Comparison of ENCODE assay signal across 8 cellular contexts in the genomic region with DNA sequence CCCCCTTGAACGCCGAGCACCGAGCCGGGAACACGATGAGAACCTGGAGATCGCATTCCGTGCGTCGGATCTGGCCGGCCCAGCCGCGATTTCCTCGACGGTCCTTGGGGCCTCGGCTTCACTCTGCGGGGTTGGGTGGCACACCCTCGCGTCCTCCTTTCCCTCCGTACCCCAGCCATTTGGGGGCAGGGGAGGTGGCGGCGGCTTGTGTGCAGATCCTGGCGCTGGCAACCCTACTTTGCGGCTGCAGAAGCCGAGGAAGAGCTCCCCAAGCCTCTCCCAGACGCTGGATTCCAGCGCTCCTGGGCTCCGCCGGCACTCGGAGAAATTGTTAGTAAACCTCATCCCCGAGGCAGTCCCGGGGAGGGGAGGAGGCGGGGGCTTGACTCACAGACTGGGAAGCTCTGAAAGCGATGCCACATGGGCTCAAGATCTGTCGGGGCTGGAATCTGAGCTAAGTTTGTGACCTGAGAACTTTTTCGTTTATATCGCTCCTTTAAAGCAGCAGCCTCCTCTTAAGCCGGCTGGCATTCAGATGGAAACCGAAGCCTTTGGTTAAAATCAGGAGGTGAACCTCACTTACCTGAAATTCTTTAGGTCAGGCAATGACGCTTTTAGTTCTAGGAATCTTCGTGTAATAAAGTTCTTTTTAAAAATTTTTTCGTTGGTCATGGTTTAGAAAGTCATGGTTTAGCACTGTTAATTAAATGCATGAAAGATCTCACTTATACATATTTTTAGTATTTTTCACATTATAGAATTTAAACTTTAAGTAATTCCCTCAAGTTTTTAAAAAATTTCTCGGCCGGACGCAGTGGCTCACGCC. TPM values are rescaled to one million over a fixed set of nuclear protein-coding genes. Genes with fewer than 3 reads are reported as not detected.
A peak's percentile ranks its signal among the peaks of the same experiment; 100 is the strongest.
DNase-seq lines count a peak whose midpoint lies in the region; ATAC-seq, FAIRE-seq and TF ChIP-seq lines count a peak whose summit lies in the region.

No MANE protein-coding gene starts in this region.

- peak overlapping the region; percentile 61 for H3K4me3 ChIP-seq in CD8-positive, alpha-beta memory T cell (ENCODE audit: low read length)
- H3K4me3 ChIP-seq in keratinocyte (ENCODE audit: control insufficient read depth in 2 of 3, extremely low read depth in 1 of 3, insufficient read depth in 2 of 3, low read depth in 1 of 3, low read length in 3 of 3), result peak overlapping the region; percentile 87 to 94 (median 90)
- H3K4me3 ChIP-seq in smooth muscle cell, result peak overlapping the region; percentile 82

- dilution Hi-C loops in keratinocyte (cut with MboI; ENCODE audit: extremely low pct_ligation_motif_present, low sequenced_read_pairs), result no loop called here

- H3K27me3 ChIP-seq in CD8-positive, alpha-beta memory T cell (ENCODE audit: insufficient read depth, low read length, poor library complexity, severe bottlenecking), result peaks cover 10% of the 10 kb centered on the region
- no peaks in the 10 kb centered on the region for H3K27me3 ChIP-seq in keratinocyte (ENCODE audit: control insufficient read depth, extremely low read depth, insufficient read depth, low read length)
- H3K27me3 ChIP-seq in smooth muscle cell (ENCODE audit: low read depth), result no peaks in the 10 kb centered on the region

- H2AFZ ChIP-seq in keratinocyte (ENCODE audit: control insufficient read depth, low read length) (no peak overlapping the region), smooth muscle cell (ENCODE audit: low read depth) (peak overlapping the region; percentile 82)

- H3K36me3 Mint-ChIP-seq in CD8-positive, alpha-beta memory T cell, result peaks cover 0 to 2% (median 1%) of the 10 kb centered on the region in 3 donors

- H4K20me1 ChIP-seq in keratinocyte (ENCODE audit: control insufficient read depth, extremely low read depth, insufficient read depth, low read length) (no peaks in the 10 kb centered on the region), smooth muscle cell (ENCODE audit: low read depth) (peaks cover 44% of the 10 kb centered on the region)

- peak overlapping the region in 5 of 8 donors; percentile 42 to 92 (median 76) for H3K27ac Mint-ChIP-seq in CD8-positive, alpha-beta memory T cell

- H3K4me2 ChIP-seq in keratinocyte (ENCODE audit: control insufficient read depth, extremely low read depth, insufficient read depth, low read depth, low read length), result peak overlapping the region; percentile 94
- H3K4me2 ChIP-seq in smooth muscle cell, result peak overlapping the region; percentile 96

- peaks cover 12 to 26% (median 25%) of the 10 kb centered on the region in 3 donors for H3K4me1 Mint-ChIP-seq in CD8-positive, alpha-beta memory T cell

- peaks cover 18% of the 10 kb centered on the region for H3K4me1 ChIP-seq in CD8-positive, alpha-beta memory T cell (ENCODE audit: insufficient read depth, low read length)
- peaks cover 68% of the 10 kb centered on the region for H3K4me1 ChIP-seq in keratinocyte (ENCODE audit: control insufficient read depth, extremely low read depth, insufficient read depth, low read length)
- H3K4me1 ChIP-seq in smooth muscle cell (ENCODE audit: low read depth), result peaks cover 20% of the 10 kb centered on the region

- H3K36me3 ChIP-seq in CD8-positive, alpha-beta memory T cell (ENCODE audit: insufficient read depth, low read length), result no peaks in the 10 kb centered on the region
- H3K36me3 ChIP-seq in keratinocyte (ENCODE audit: control insufficient read depth in 2 of 2, extremely low read depth in 1 of 2, insufficient read depth in 2 of 2, low read length in 2 of 2), result peaks cover 0 to 6% of the 10 kb centered on the region in 2 experiments
- no peaks in the 10 kb centered on the region for H3K36me3 ChIP-seq in smooth muscle cell (ENCODE audit: low read depth)

- peak overlapping the region; percentile 83 to 95 (median 89) for H3K4me3 Mint-ChIP-seq in CD8-positive, alpha-beta memory T cell

- peaks cover 8% of the 10 kb centered on the region in 2 donors for H3K27me3 Mint-ChIP-seq in CD8-positive, alpha-beta memory T cell

- CTCF ChIA-PET in CD8-positive, alpha-beta memory T cell (lab: Charles Lee), result interaction anchor here (0.9 to 1.6 kb wide), 3 partner anchors 14 to 103 kb away, joined by 3 to 4 read pairs (median 3); no protein-coding TSS in a partner anchor

- H3K9me1 ChIP-seq in keratinocyte (ENCODE audit: control insufficient read depth, extremely low read depth, insufficient read depth, low read length), result no peaks in the 10 kb centered on the region

- TF ChIP-seq CTCF in keratinocyte (optimal IDR thresholded peaks at IDR 0.05 in 1 of 3, IDR thresholded peaks at IDR 0.05 in 1 of 3, conservative IDR thresholded peaks at IDR 0.05 in 1 of 3; ENCODE audit: extremely low read depth in 1 of 3, insufficient read depth in 2 of 3, low read length in 3 of 3), result no peak
- TF ChIP-seq CTCF in smooth muscle cell (IDR thresholded peaks at IDR 0.05; ENCODE audit: borderline replicate concordance, insufficient read depth, poor library complexity, severe bottlenecking), result no peak

- POLR2A ChIA-PET in CD8-positive, alpha-beta memory T cell (lab: Charles Lee), result interaction anchor here (0.8 kb wide), 1 partner anchor 154 kb away, joined by 3 read pairs; no protein-coding TSS in a partner anchor

- WGBS in smooth muscle cell (ENCODE audit: low lambda C conversion rate), result 9% methylated on average over 44 of the region's 45 CpGs

- no peaks in the 10 kb centered on the region for H3K9me3 ChIP-seq in CD8-positive, alpha-beta memory T cell (ENCODE audit: low read length)
- no peaks in the 10 kb centered on the region for H3K9me3 ChIP-seq in keratinocyte (ENCODE audit: control insufficient read depth, low read depth, low read length)
- H3K9me3 ChIP-seq in smooth muscle cell (replicated peaks; ENCODE audit: low read depth), result no peaks in the 10 kb centered on the region

- FAIRE-seq in keratinocyte (lab: Jason Lieb, UNC), result peak; percentile 75

- no peaks in the 10 kb centered on the region for H3K9me3 Mint-ChIP-seq in CD8-positive, alpha-beta memory T cell

- no peak overlapping the region for H3K27ac ChIP-seq in CD8-positive, alpha-beta memory T cell (ENCODE audit: low read depth, low read length)
- peak overlapping the region; percentile 98 for H3K27ac ChIP-seq in keratinocyte (ENCODE audit: control insufficient read depth, insufficient read depth, low read length)
- H3K27ac ChIP-seq in smooth muscle cell (ENCODE audit: low read depth), result peak overlapping the region; percentile 93

- H3K9ac ChIP-seq in keratinocyte (ENCODE audit: control insufficient read depth, extremely low read depth, insufficient read depth, low read length) (peak overlapping the region; percentile 96), smooth muscle cell (ENCODE audit: low read depth) (peak overlapping the region; percentile 93)

- peak in 4 of 5 donors; percentile 3 to 49 (median 16) for DNase-seq in CD8-positive, alpha-beta memory T cell
- DNase-seq in T1000 (lab: John Stamatoyannopoulos, UW) (peak; percentile 79), cerebellum (ENCODE audit: low spot score) (peak; percentile 18), keratinocyte (ENCODE audit: low read depth, low spot score) (no peak), smooth muscle cell (lab: John Stamatoyannopoulos, UW; ENCODE audit: unreplicated experiment) (peak; percentile 62), pons (ENCODE audit: low spot score) (no peak)

- H3F3A ChIP-seq in smooth muscle cell (ENCODE audit: low read depth), result no peaks in the 10 kb centered on the region

- H3K79me2 ChIP-seq in keratinocyte (ENCODE audit: control insufficient read depth, insufficient read depth, low read length) (peaks cover 55% of the 10 kb centered on the region), smooth muscle cell (ENCODE audit: low read depth) (peaks cover 49% of the 10 kb centered on the region)

- ATAC-seq in GM19351 (IDR thresholded peaks at IDR 0.05; ENCODE audit: unreplicated experiment), result peak; percentile 11
- peak; percentile 9 for ATAC-seq in HG03460 (IDR thresholded peaks at IDR 0.05; ENCODE audit: unreplicated experiment)

RNA-seq across cellular contexts. Expression of gene DSE, which starts 0.8 kb away (rescaled TPM):
- total RNA-seq in CD8-positive, alpha-beta memory T cell, result 1 to 10 TPM; 7.5 to 7.9 TPM
- polyA plus RNA-seq in CD8-positive, alpha-beta memory T cell, result 2.7 TPM
- 41.1 TPM for total RNA-seq in cerebellum
- 87.6 to 144 TPM (median 99.7 TPM) in 3 replicates for polyA plus RNA-seq in keratinocyte
- 39.1 TPM for polyA plus RNA-seq in keratinocyte (2011; ENCODE audit: low read depth)
- 37.0 and 60.3 TPM in 2 replicates for polyA plus RNA-seq in keratinocyte (2011; cell fraction: cytosol; rRNA removed)
- 124 and 141 TPM in 2 replicates for polyA plus RNA-seq in keratinocyte (2011; cell fraction: nucleus; rRNA removed)
- 54.9 and 70.3 TPM in 2 replicates for polyA plus RNA-seq in keratinocyte (2012; ENCODE audit: low replicate concordance)
- polyA minus RNA-seq in keratinocyte, result 179 to 186 TPM (median 184 TPM) in 3 replicates
- polyA minus RNA-seq in keratinocyte (2011; cell fraction: cytosol; rRNA and poly(A)+ RNA removed), result 57.2 TPM
- 150 and 256 TPM in 2 replicates for polyA minus RNA-seq in keratinocyte (2011; cell fraction: nucleus; rRNA and poly(A)+ RNA removed)
- 76.2 and 93.1 TPM in 2 replicates for total RNA-seq in smooth muscle cell
- polyA plus RNA-seq in smooth muscle cell, result 35.0 and 38.6 TPM in 2 replicates

Comparison
In these comparisons a context has a peak if more than half of its experiments do, and no peak if none do; other contexts are left out.
1. DNase-seq: peak in CD8-positive, alpha-beta memory T cell (4 of 5), T1000 (single experiment), cerebellum (single experiment) and smooth muscle cell (single experiment); none in keratinocyte (single experiment) and pons (single experiment).
2. Peak in every context shown above with its lines, with median percentiles within 50 percentile points of each other: H3K4me3 ChIP-seq.